ENCODE assay signal across 8 cellular contexts in genomic region chr5:54309751-54310432, GRCh38. TPM values are rescaled to one million over a fixed set of nuclear protein-coding genes. Genes with fewer than 3 reads are reported as not detected.
DNase-seq lines count a peak whose midpoint lies in the region; ATAC-seq and TF ChIP-seq lines count a peak whose summit lies in the region.

No MANE protein-coding gene starts in this region.

- TF ChIP-seq CTCF in SU-DHL-6 (IDR thresholded peaks at IDR 0.05; ENCODE audit: insufficient read depth, low read length, poor library complexity, severe bottlenecking) (no peak), body of pancreas (IDR thresholded peaks at IDR 0.05) (no peak), gastrocnemius medialis (IDR thresholded peaks at IDR 0.05 in 4 of 5, conservative IDR thresholded peaks at IDR 0.05 in 1 of 5) (no peak)

- 0% methylated on average over 19 to 37 of the region's 38 CpGs for WGBS in body of pancreas, 2 donors

- intact Hi-C loops in body of pancreas (cut with DNase I) (no loop called here), gastrocnemius medialis (cut with DNase I; ENCODE audit: low total_unique reads) (loop anchor here (5.0 to 10.0 kb wide), 3 partner anchors 182 to 1055 kb away; partner anchors contain the start of gene NDUFS4)

- H3K9me2 ChIP-seq in SU-DHL-6 (replicated peaks; ENCODE audit: insufficient read depth, low read length), result no peaks in the 10 kb centered on the region

- peak overlapping the region; percentile 75 for H3K4me2 ChIP-seq in SU-DHL-6 (ENCODE audit: low read depth, low read length, poor library complexity, severe bottlenecking)

- peak overlapping the region; percentile 96 for H2AFZ ChIP-seq in SU-DHL-6 (ENCODE audit: low read depth, low read length, severe bottlenecking)

- H3K79me2 ChIP-seq in SU-DHL-6 (ENCODE audit: insufficient read depth, low read length), result no peaks in the 10 kb centered on the region

- peak; percentile 29 for DNase-seq in CD1c-positive myeloid dendritic cell (ENCODE audit: extremely low spot score)
- DNase-seq in body of pancreas, result peak; percentile 34 to 56 (median 44)
- peak in 1 of 2 donors; percentile 23 for DNase-seq in gastrocnemius medialis
- DNase-seq in SKM-1 (lab: John Stamatoyannopoulos, UW; ENCODE audit: unreplicated experiment), result no peak

- H3K4me1 ChIP-seq in body of pancreas, result peaks cover 27% of the 10 kb centered on the region
- H3K4me1 ChIP-seq in gastrocnemius medialis, result peaks cover 8 to 11% of the 10 kb centered on the region in 2 donors

- H3K9ac ChIP-seq in SU-DHL-6 (ENCODE audit: low read length), result peak overlapping the region; percentile 88

- TF ChIP-seq POLR2A in body of pancreas (IDR thresholded peaks at IDR 0.05) (no peak), gastrocnemius medialis (IDR thresholded peaks at IDR 0.05) (no peak)

- H3K4me3 ChIP-seq in SU-DHL-6 (ENCODE audit: insufficient read depth, low read length, poor library complexity, severe bottlenecking) (peak overlapping the region; percentile 88), body of pancreas (peak overlapping the region; percentile 91 to 98), iPS-18c (ENCODE audit: insufficient read depth, low read depth, low read length) (peak overlapping the region; percentile 92), gastrocnemius medialis (peak overlapping the region; percentile 59 to 94 (median 80))

- H3K27me3 ChIP-seq in SU-DHL-6 (ENCODE audit: low read length) (no peaks in the 10 kb centered on the region), body of pancreas (no peaks in the 10 kb centered on the region), gastrocnemius medialis (no peaks in the 10 kb centered on the region)

- ATAC-seq in GM19372 (IDR thresholded peaks at IDR 0.05; ENCODE audit: low read depth, unreplicated experiment) (peak; percentile 18), HG03378 (IDR thresholded peaks at IDR 0.05; ENCODE audit: unreplicated experiment) (peak; percentile 9), body of pancreas (peak; percentile 47), gastrocnemius medialis (peak; percentile 18 to 35)

- H3K36me3 ChIP-seq in SU-DHL-6 (ENCODE audit: low read length) (no peaks in the 10 kb centered on the region), body of pancreas (replicated peaks in 1 of 2; ENCODE audit: insufficient read depth in 1 of 2, low read depth in 2 of 2) (no peaks in the 10 kb centered on the region), gastrocnemius medialis (no peaks in the 10 kb centered on the region)

- H3K9me3 ChIP-seq in SU-DHL-6 (ENCODE audit: insufficient read depth, low read length), result no peaks in the 10 kb centered on the region
- no peaks in the 10 kb centered on the region for H3K9me3 ChIP-seq in body of pancreas
- no peaks in the 10 kb centered on the region for H3K9me3 ChIP-seq in iPS-18c (ENCODE audit: control insufficient read depth, insufficient read depth, low read length)
- no peaks in the 10 kb centered on the region for H3K9me3 ChIP-seq in gastrocnemius medialis

- in situ Hi-C loops in gastrocnemius medialis (cut with MboI; ENCODE audit: low sequenced_read_pairs in 4 of 4), result no loop called here

- no peaks in the 10 kb centered on the region for H3F3A ChIP-seq in SU-DHL-6 (ENCODE audit: insufficient read depth)

- peaks cover 6% of the 10 kb centered on the region; the same call in 1 of the 2 replicates for H4K20me1 ChIP-seq in SU-DHL-6 (ENCODE audit: low read depth, low read length)

- H3K27ac ChIP-seq in SU-DHL-6 (ENCODE audit: low read depth, low read length), result no peak overlapping the region
- peak overlapping the region; percentile 72 to 96 (median 94) for H3K27ac ChIP-seq in body of pancreas
- peak overlapping the region; percentile 76 to 85 (median 82) for H3K27ac ChIP-seq in gastrocnemius medialis

RNA-seq across cellular contexts. Expression of gene ARL15, which starts 0.5 kb away (rescaled TPM):
- 10 to 100 TPM; 14.3 to 24.1 TPM for total RNA-seq in body of pancreas
- total RNA-seq in gastrocnemius medialis, result 1 to 10 TPM; 1.7 to 5.5 (median 3.2) TPM
